33 cellular contexts compared by ENCODE assay signal in the genomic region with DNA sequence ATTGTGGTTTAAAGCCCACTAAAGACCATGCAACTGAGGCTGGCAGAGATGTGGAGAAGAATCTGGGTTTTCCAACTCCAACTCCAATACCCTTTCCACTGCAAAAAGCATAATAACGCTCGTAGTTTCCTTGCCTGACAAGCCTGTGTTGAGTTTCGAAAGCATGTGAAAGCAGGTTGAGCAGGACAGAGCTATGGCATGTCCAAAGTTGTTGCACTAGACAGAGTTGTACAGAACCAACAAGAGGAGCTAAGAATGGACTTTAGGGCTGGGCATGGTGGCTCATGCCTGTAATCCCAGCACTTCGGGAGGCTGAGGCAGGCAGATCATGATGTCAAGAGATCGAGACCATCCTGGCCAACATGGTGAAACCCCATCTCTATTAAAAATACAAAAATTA.
DNase-seq lines count a peak whose midpoint lies in the region; ATAC-seq, FAIRE-seq and TF ChIP-seq lines count a peak whose summit lies in the region.
"Had no signal": no experiment of that assay in that cellular context is flagged by ENCODE, and none has a peak within 500 bp of the region (broad histone marks: within the 10 kb centered on the region; RNA-seq: fewer than 3 reads in every experiment).

No MANE protein-coding gene starts in this region.

- intact Hi-C loops in heart left ventricle (cut with DNase I) (no loop called here), left ventricle myocardium inferior (cut with micrococcal nuclease) (no loop called here)

- H3K4me1 ChIP-seq in heart left ventricle (no peaks in the 10 kb centered on the region), left ventricle myocardium inferior (no peaks in the 10 kb centered on the region)
- H3K4me1 ChIP-seq: Caco-2 had no signal

- ATAC-seq in esophagus mucosa (peak; percentile 70), heart left ventricle (no peak)
- ATAC-seq: A549; CD8-positive, alpha-beta T cell had no signal

- DNase-seq in bronchial epithelial cell (ENCODE audit: low read depth), result peak; percentile 34
- peak; percentile 75 for DNase-seq in epithelial cell of esophagus (ENCODE audit: low read depth)
- no peak for DNase-seq in heart left ventricle
- no peak for DNase-seq in left ventricle myocardium inferior
- DNase-seq in islet precursor cell, result no peak
- DNase-seq: 8988T; ACHN; AML-193; BE2C; C1 segment of cervical spinal cord; Caco-2; Calu3; CD4-positive, alpha-beta memory T cell; CD4-positive, alpha-beta T cell; CD4-positive, CD25-positive, alpha-beta regulatory T cell; CD8-positive, alpha-beta memory T cell; CD8-positive, alpha-beta T cell; COR-L47; DMS 273 treated with DMSO at 0.1 percent for 48 hours; DMS153; DMS53; DMS79; DMS79 treated with DMSO at 0.1 percent for 48 hours; DND-41; EL had no signal

- H3K9me3 ChIP-seq in heart left ventricle (no peaks in the 10 kb centered on the region), left ventricle myocardium inferior (replicated peaks) (no peaks in the 10 kb centered on the region)
- H3K9me3 ChIP-seq: A549, BE2C, BLaER1, Caco-2 had no signal

- WGBS in heart left ventricle, 4 donors, result 81 to 97% (median 89%) methylated on average over 5 of the region's 5 CpGs

- TF ChIP-seq CTCF in bronchial epithelial cell (IDR thresholded peaks at IDR 0.05; ENCODE audit: insufficient read depth, low read length, severe bottlenecking) (no peak), epithelial cell of esophagus (IDR thresholded peaks at IDR 0.05; ENCODE audit: insufficient read depth, low read depth, low read length, missing control alignments) (no peak), heart left ventricle (IDR thresholded peaks at IDR 0.05) (no peak), left ventricle myocardium inferior (IDR thresholded peaks at IDR 0.05; ENCODE audit: borderline replicate concordance) (no peak)

- H3K27ac ChIP-seq in heart left ventricle (no peak overlapping the region), left ventricle myocardium inferior (replicated peaks) (no peak overlapping the region)
- H3K27ac ChIP-seq: 22Rv1; A549; BLaER1; BLaER1 treated with 17β-estradiol and CSF1 and Interleukin-3, amounts not matched to agents 10 nM and 100 nM; C4-2B had no signal

- H3K36me3 ChIP-seq in bronchial epithelial cell (ENCODE audit: control insufficient read depth, insufficient read depth, low read length), result no peaks in the 10 kb centered on the region
- no peaks in the 10 kb centered on the region for H3K36me3 ChIP-seq in heart left ventricle
- no peaks in the 10 kb centered on the region for H3K36me3 ChIP-seq in left ventricle myocardium inferior
- H3K36me3 ChIP-seq: BE2C; BLaER1; BLaER1 treated with 17β-estradiol and CSF1 and Interleukin-3, amounts not matched to agents 10 nM and 100 nM had no signal

- H3K27me3 ChIP-seq in bronchial epithelial cell (ENCODE audit: control insufficient read depth, insufficient read depth, low read length), result no peaks in the 10 kb centered on the region
- peaks cover 0 to 7% (median 0%) of the 10 kb centered on the region in 9 donors for H3K27me3 ChIP-seq in heart left ventricle
- H3K27me3 ChIP-seq in left ventricle myocardium inferior (ENCODE audit: low read depth), result peaks cover 45% of the 10 kb centered on the region
- H3K27me3 ChIP-seq: BE2C; BLaER1; BLaER1 treated with 17β-estradiol and CSF1 and Interleukin-3, amounts not matched to agents 10 nM and 100 nM had no signal

- no peak for TF ChIP-seq POLR2A in heart left ventricle (IDR thresholded peaks at IDR 0.05)

- H3K4me3 ChIP-seq in bronchial epithelial cell (ENCODE audit: low read depth, low read length), result no peak overlapping the region
- H3K4me3 ChIP-seq in epithelial cell of esophagus (ENCODE audit: low read length), result no peak overlapping the region
- H3K4me3 ChIP-seq in heart left ventricle, result no peak overlapping the region
- no peak overlapping the region for H3K4me3 ChIP-seq in left ventricle myocardium inferior
- H3K4me3 ChIP-seq: A549; BLaER1; BLaER1 treated with 17β-estradiol and CSF1 and Interleukin-3, amounts not matched to agents 10 nM and 100 nM had no signal

- FAIRE-seq in bronchial epithelial cell (lab: Jason Lieb, UNC), result no peak
- FAIRE-seq: A204.1, A549, D721Med had no signal

Comparison
In these comparisons a context has a peak if more than half of its experiments do, and no peak if none do; other contexts are left out.
1. DNase-seq: peak in bronchial epithelial cell (single experiment) and epithelial cell of esophagus (single experiment); none in heart left ventricle (0 of 5), left ventricle myocardium inferior (single experiment) and islet precursor cell (single experiment).